ENCODE assay signal across 15 cellular contexts in the genomic region with DNA sequence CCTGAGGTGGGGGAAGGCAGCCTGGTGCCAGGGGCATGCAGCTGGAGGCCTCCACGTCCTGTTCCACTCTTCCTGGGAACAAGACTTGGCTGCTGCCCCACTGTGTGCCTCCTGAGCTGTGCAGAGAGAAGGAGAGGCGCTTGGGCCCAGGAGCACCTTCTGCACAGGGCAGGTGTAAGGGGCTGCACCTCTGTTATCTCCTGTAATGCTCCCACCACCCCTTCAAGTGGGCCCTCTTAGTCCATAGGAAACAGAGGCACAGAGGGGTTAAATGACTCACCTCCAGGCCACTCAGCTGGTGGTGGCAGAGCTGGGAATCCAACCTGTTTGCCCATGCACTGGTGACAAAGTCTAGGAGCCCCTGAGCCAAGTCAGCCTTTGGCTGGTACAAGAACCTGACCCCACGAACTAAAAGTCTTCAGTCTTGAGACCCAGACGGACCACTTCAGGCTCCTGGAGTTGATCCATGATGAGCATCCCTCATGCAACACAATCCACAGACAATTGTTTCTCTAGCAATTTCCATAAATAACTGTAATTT.
DNase-seq lines count a peak whose midpoint lies in the region; ATAC-seq, FAIRE-seq and TF ChIP-seq lines count a peak whose summit lies in the region.
"Had no signal": no experiment of that assay in that cellular context is flagged by ENCODE, and none has a peak within 500 bp of the region (broad histone marks: within the 10 kb centered on the region; RNA-seq: fewer than 3 reads in every experiment).

No MANE protein-coding gene starts in this region.

- H3K4me1 ChIP-seq in heart right ventricle = peaks cover 0 to 32% (median 17%) of the 10 kb centered on the region in 9 donors
- peaks cover 21 to 42% of the 10 kb centered on the region in 2 experiments; a peak in 4 of 5 replicates for H3K4me1 ChIP-seq in K562 (replicated peaks in 1 of 2; ENCODE audit: control insufficient read depth in 2 of 2, insufficient read depth in 2 of 2, low read length in 2 of 2)
- peaks cover 2% of the 10 kb centered on the region; the same call in 1 of the 2 replicates for H3K4me1 ChIP-seq in BE2C

- H3K27ac ChIP-seq in heart right ventricle = no peak overlapping the region
- H3K27ac ChIP-seq in C4-2B = peak overlapping the region; percentile 16
- H3K27ac ChIP-seq in K562 (ENCODE audit: extremely low read depth, low read depth, low read length) = no peak overlapping the region

- no peak overlapping the region for H2AFZ ChIP-seq in K562 (ENCODE audit: low read depth, low read length)

- DNase-seq in Right ventricle myocardium superior (peak; percentile 20), heart right ventricle (no peak), K562 (ENCODE audit: extremely low read depth in 1 of 4, low spot score in 3 of 4) (no peak), BE2C (no peak)
- DNase-seq in stimulated activated effector memory CD8-positive, alpha-beta T cell treated with anti-CD3 and anti-CD28 coated beads, Interleukin-12 subunit alpha, Interleukin-12 subunit beta, amount 100 ng/mL, for 72 hours (ENCODE audit: low spot score in 2 of 2) = no peak
- no peak for DNase-seq in activated CD8-positive, alpha-beta T cell treated with anti-CD3 and anti-CD28 coated beads, Interleukin-2, amount 10 ng/mL, durations not matched to agents 7 days and 5 days
- DNase-seq: CD4-positive, alpha-beta T cell; DMS153; GF-D8; KBM-7 had no signal

- H3K79me2 ChIP-seq in K562 (ENCODE audit: control insufficient read depth, insufficient read depth, low read length) = peaks cover 8% of the 10 kb centered on the region; the same call in 2 of the 3 replicates

- H3K27me3 Mint-ChIP-seq in activated CD8-positive, alpha-beta T cell treated with anti-CD3 and anti-CD28 coated beads, Interleukin-2, amount 10 ng/mL, durations not matched to agents 7 days and 5 days (ENCODE audit: low read depth) = no peaks in the 10 kb centered on the region
- H3K27me3 Mint-ChIP-seq: CD4-positive, alpha-beta T cell had no signal

- in situ Hi-C loops in K562 (cut with MboI) = loop anchor here (5.0 kb wide), 1 partner anchor 83 kb away; no protein-coding TSS in a partner anchor

- no peaks in the 10 kb centered on the region for H3K9me1 ChIP-seq in K562 (ENCODE audit: control insufficient read depth, insufficient read depth, low read length)

- no peak overlapping the region for H3K4me3 Mint-ChIP-seq in stimulated activated effector memory CD8-positive, alpha-beta T cell treated with anti-CD3 and anti-CD28 coated beads, Interleukin-12 subunit alpha, Interleukin-12 subunit beta, amount 100 ng/mL, for 72 hours
- H3K4me3 Mint-ChIP-seq in activated CD8-positive, alpha-beta T cell treated with anti-CD3 and anti-CD28 coated beads, Interleukin-2, amount 10 ng/mL, durations not matched to agents 7 days and 5 days = no peak overlapping the region
- H3K4me3 Mint-ChIP-seq: CD4-positive, alpha-beta T cell had no signal

- H3K27me3 ChIP-seq in heart right ventricle (no peaks in the 10 kb centered on the region), K562 (ENCODE audit: control insufficient read depth in 2 of 2, insufficient read depth in 2 of 2, low read length in 2 of 2) (no peaks in the 10 kb centered on the region), BE2C (no peaks in the 10 kb centered on the region)

- peak overlapping the region in 1 of 2 experiments; percentile 75; a peak in 2 of 4 replicates for H3K9ac ChIP-seq in K562 (ENCODE audit: insufficient read depth in 1 of 2, low read depth in 2 of 2, low read length in 2 of 2)

- CTCF ChIA-PET in K562 (lab: Yijun Ruan, JAX; ENCODE audit: low intra/inter-chr PET ratio) = no interaction called here
- CTCF ChIA-PET in activated CD8-positive, alpha-beta T cell treated with anti-CD3 and anti-CD28 coated beads, Interleukin-2, amount 10 ng/mL, durations not matched to agents 7 days and 5 days (lab: Charles Lee) = interaction anchor here (0.9 to 1.2 kb wide), 2 partner anchors 16 to 112 kb away, joined by 3 read pairs; no protein-coding TSS in a partner anchor

- no peaks in the 10 kb centered on the region; the same call in 1 of the 2 replicates for H4K20me1 ChIP-seq in K562 (replicated peaks; ENCODE audit: control insufficient read depth, insufficient read depth, low read length)

- no peaks in the 10 kb centered on the region for H3K9me3 ChIP-seq in heart right ventricle
- H3K9me3 ChIP-seq in K562 (replicated peaks; ENCODE audit: control insufficient read depth, insufficient read depth, low read depth, low read length) = no peaks in the 10 kb centered on the region
- no peaks in the 10 kb centered on the region for H3K9me3 ChIP-seq in BE2C

- TF ChIP-seq CTCF in heart right ventricle (IDR thresholded peaks at IDR 0.05) = no peak
- no peak for TF ChIP-seq CTCF in C4-2B (conservative IDR thresholded peaks at IDR 0.05)
- TF ChIP-seq CTCF in K562 (IDR thresholded peaks at IDR 0.05 in 2 of 3, conservative IDR thresholded peaks at IDR 0.05 in 1 of 3; ENCODE audit: insufficient read depth in 2 of 3, low read depth in 1 of 3, low read length in 3 of 3) = no peak
- no peak for TF ChIP-seq CTCF in BE2C (IDR thresholded peaks at IDR 0.05; ENCODE audit: low read depth, low read length)

- no peak for TF ChIP-seq POLR2A in K562 (conservative IDR thresholded peaks at IDR 0.05)

- H3K9me3 Mint-ChIP-seq in stimulated activated effector memory CD8-positive, alpha-beta T cell treated with anti-CD3 and anti-CD28 coated beads, Interleukin-12 subunit alpha, Interleukin-12 subunit beta, amount 100 ng/mL, for 72 hours = no peaks in the 10 kb centered on the region
- H3K9me3 Mint-ChIP-seq in activated CD8-positive, alpha-beta T cell treated with anti-CD3 and anti-CD28 coated beads, Interleukin-2, amount 10 ng/mL, durations not matched to agents 7 days and 5 days (ENCODE audit: insufficient read depth) = no peaks in the 10 kb centered on the region
- H3K9me3 Mint-ChIP-seq: CD4-positive, alpha-beta T cell had no signal

- H3K4me2 ChIP-seq in K562 (ENCODE audit: insufficient read depth, low read length) = peak overlapping the region; percentile 52; the same call in 1 of the 2 replicates

- intact Hi-C loops in Right ventricle myocardium superior (cut with DNase I) (loop anchor here (10.0 kb wide), 1 partner anchor 85 kb away; no protein-coding TSS in a partner anchor), heart right ventricle (cut with DNase I) (loop anchor here (5.0 to 10.0 kb wide), 10 partner anchors 45 to 115 kb away; no protein-coding TSS in a partner anchor), K562 (cut with micrococcal nuclease) (no loop called here)

- peaks cover 68% of the 10 kb centered on the region for H3K4me1 Mint-ChIP-seq in stimulated activated effector memory CD8-positive, alpha-beta T cell treated with anti-CD3 and anti-CD28 coated beads, Interleukin-12 subunit alpha, Interleukin-12 subunit beta, amount 100 ng/mL, for 72 hours
- peaks cover 37% of the 10 kb centered on the region for H3K4me1 Mint-ChIP-seq in activated CD8-positive, alpha-beta T cell treated with anti-CD3 and anti-CD28 coated beads, Interleukin-2, amount 10 ng/mL, durations not matched to agents 7 days and 5 days (ENCODE audit: low read depth)

- H3K27ac Mint-ChIP-seq in stimulated activated effector memory CD8-positive, alpha-beta T cell treated with anti-CD3 and anti-CD28 coated beads, Interleukin-12 subunit alpha, Interleukin-12 subunit beta, amount 100 ng/mL, for 72 hours = peak overlapping the region; percentile 85
- H3K27ac Mint-ChIP-seq in activated CD8-positive, alpha-beta T cell treated with anti-CD3 and anti-CD28 coated beads, Interleukin-2, amount 10 ng/mL, durations not matched to agents 7 days and 5 days = no peak overlapping the region

- no TSS peak for BruUV-seq in K562 (replicated peaks; lab: Mats Ljungman, UMichigan)

- 86% methylated on average over 4 of the region's 4 CpGs for WGBS in heart right ventricle, 2 donors
- WGBS in K562 (ENCODE audit: insufficient coverage, low coverage, missing lambda C conversion rate) = 41% methylated on average over 4 of the region's 4 CpGs

- TF ChIP-seq RAD21 in K562 (CRISPR knock-in tag; conservative IDR thresholded peaks at IDR 0.05 in 1 of 2, IDR thresholded peaks at IDR 0.05 in 1 of 2) = no peak

- H3K36me3 ChIP-seq in heart right ventricle (peaks cover 0 to 34% (median 0%) of the 10 kb centered on the region in 9 donors), K562 (ENCODE audit: control insufficient read depth, insufficient read depth, low read length) (no peaks in the 10 kb centered on the region), BE2C (no peaks in the 10 kb centered on the region)

- H3K4me3 ChIP-seq in heart right ventricle (no peak overlapping the region), K562 (no peak overlapping the region), BE2C (ENCODE audit: low read depth, low read length) (no peak overlapping the region)

- TF ChIP-seq EP300 in K562 (IDR thresholded peaks at IDR 0.05; ENCODE audit: low read length) = no peak

- no peak for ATAC-seq in Right ventricle myocardium superior (ENCODE audit: poor library complexity)
- no peak for ATAC-seq in heart right ventricle
- no peak for ATAC-seq in K562
- ATAC-seq in stimulated activated effector memory CD8-positive, alpha-beta T cell treated with anti-CD3 and anti-CD28 coated beads, Interleukin-12 subunit alpha, Interleukin-12 subunit beta, amount 100 ng/mL, for 72 hours = no peak
- no peak for ATAC-seq in activated CD8-positive, alpha-beta T cell treated with anti-CD3 and anti-CD28 coated beads, Interleukin-2, amount 10 ng/mL, durations not matched to agents 7 days and 5 days

- H3K36me3 Mint-ChIP-seq in stimulated activated effector memory CD8-positive, alpha-beta T cell treated with anti-CD3 and anti-CD28 coated beads, Interleukin-12 subunit alpha, Interleukin-12 subunit beta, amount 100 ng/mL, for 72 hours = peaks cover 12% of the 10 kb centered on the region
- peaks cover 5% of the 10 kb centered on the region for H3K36me3 Mint-ChIP-seq in activated CD8-positive, alpha-beta T cell treated with anti-CD3 and anti-CD28 coated beads, Interleukin-2, amount 10 ng/mL, durations not matched to agents 7 days and 5 days (ENCODE audit: low read depth)

- no peak for FAIRE-seq in K562 (lab: Jason Lieb, UNC)
- FAIRE-seq: A204.1, D721Med, GM19239, H54 had no signal

- POLR2A ChIA-PET in K562 (lab: Yijun Ruan, JAX) = interaction anchor here (0.7 to 2.0 kb wide), 3 partner anchors 9 to 148 kb away, joined by 3 to 9 read pairs (median 5); no protein-coding TSS in a partner anchor
- POLR2A ChIA-PET in activated CD8-positive, alpha-beta T cell treated with anti-CD3 and anti-CD28 coated beads, Interleukin-2, amount 10 ng/mL, durations not matched to agents 7 days and 5 days (lab: Charles Lee) = no interaction called here

TF ChIP-seq in K562, 482 proteins besides CTCF, POLR2A, EP300 and RAD21:
- peak; percentile 62; the same call in 1 of the 2 replicates for TF ChIP-seq ZKSCAN1 (IDR thresholded peaks at IDR 0.05; ENCODE audit: low read depth, low read length)
- no peak for TF ChIP-seq BMI1 (IDR thresholded peaks at IDR 0.05; ENCODE audit: low read length)
